8 cellular contexts compared by ENCODE assay signal in the genomic region with DNA sequence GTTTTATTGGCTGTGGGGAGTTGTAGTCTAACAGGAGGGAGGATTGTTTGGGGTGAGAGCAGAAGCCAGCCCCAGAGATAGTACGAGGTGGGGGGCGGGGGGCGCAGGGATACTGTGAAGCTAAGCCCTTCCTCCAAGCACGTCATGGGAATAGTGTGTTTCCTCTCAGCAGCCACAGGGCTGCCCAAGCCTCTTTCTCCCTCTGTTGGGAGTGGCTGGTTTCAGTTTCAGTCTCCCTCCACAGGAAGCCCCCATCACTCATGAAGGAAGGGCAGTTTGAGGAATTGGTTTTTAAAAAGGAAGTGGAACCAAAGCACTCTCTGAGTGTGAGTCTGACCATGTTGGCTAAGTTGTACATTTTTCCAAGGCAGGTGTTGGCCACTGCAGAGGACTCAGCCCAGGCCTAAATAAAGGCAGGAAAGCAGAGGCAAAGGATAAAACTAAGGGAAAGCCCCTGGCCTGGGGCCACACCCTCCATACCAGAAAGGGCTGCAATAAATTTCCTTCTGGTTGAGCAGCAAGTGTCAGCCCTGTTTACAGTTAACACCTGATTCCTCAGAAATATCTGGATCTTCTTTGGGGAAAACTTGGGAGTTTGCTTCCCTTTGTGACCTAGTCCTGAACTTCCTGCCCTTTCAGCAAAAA. TPM values are rescaled to one million over a fixed set of nuclear protein-coding genes. Genes with fewer than 3 reads are reported as not detected.
A peak's percentile ranks its signal among the peaks of the same experiment; 100 is the strongest.
DNase-seq lines count a peak whose midpoint lies in the region; ATAC-seq and TF ChIP-seq lines count a peak whose summit lies in the region.

No MANE protein-coding gene starts in this region.

- peak overlapping the region; percentile 76 for H3K4me3 Mint-ChIP-seq in activated naive CD8-positive, alpha-beta T cell

- intact Hi-C loops in left cardiac atrium (cut with DNase I): loop anchor here in 1 of 2 donors (10.0 kb wide), 1 partner anchor 186 kb away; no protein-coding TSS in a partner anchor

- H3K27ac ChIP-seq in Peyer's patch (peak overlapping the region; percentile 54 to 73 (median 60)), skeletal muscle tissue (ENCODE audit: low read depth, low read length) (peak overlapping the region; percentile 63)

- no peaks in the 10 kb centered on the region for H3K9me3 ChIP-seq in Peyer's patch
- H3K9me3 ChIP-seq in skeletal muscle tissue (ENCODE audit: control insufficient read depth in 3 of 3, low read length in 3 of 3): no peaks in the 10 kb centered on the region

- H3K36me3 ChIP-seq in Peyer's patch: peaks cover 0 to 16% (median 0%) of the 10 kb centered on the region in 3 donors
- peaks cover 16 to 27% (median 24%) of the 10 kb centered on the region in 3 donors for H3K36me3 ChIP-seq in skeletal muscle tissue (ENCODE audit: control insufficient read depth in 3 of 3, insufficient read depth in 3 of 3, low read length in 3 of 3)

- DNase-seq in GM12865 (ENCODE audit: low read depth): peak; percentile 84
- peak in 2 of 3 donors; percentile 75 to 86 for DNase-seq in Peyer's patch
- peak; percentile 74 for DNase-seq in left cardiac atrium

- H3K4me3 ChIP-seq in GM12865 (ENCODE audit: low read depth, low read length) (peak overlapping the region; percentile 15), Peyer's patch (no peak overlapping the region), skeletal muscle tissue (ENCODE audit: low read length in 3 of 3) (no peak overlapping the region)

- H3K27me3 ChIP-seq in Peyer's patch: no peaks in the 10 kb centered on the region
- no peaks in the 10 kb centered on the region for H3K27me3 ChIP-seq in skeletal muscle tissue (ENCODE audit: control insufficient read depth in 3 of 3, insufficient read depth in 3 of 3, low read length in 3 of 3)

- peak overlapping the region; percentile 94 for H3K27ac Mint-ChIP-seq in activated naive CD8-positive, alpha-beta T cell

- no peak for TF ChIP-seq POLR2A in Peyer's patch (IDR thresholded peaks at IDR 0.05)

- peaks cover 5% of the 10 kb centered on the region for H3K36me3 Mint-ChIP-seq in activated naive CD8-positive, alpha-beta T cell

- peaks cover 70% of the 10 kb centered on the region for H3K4me1 Mint-ChIP-seq in activated naive CD8-positive, alpha-beta T cell (ENCODE audit: low read depth)

- TF ChIP-seq CTCF in GM12865 (IDR thresholded peaks at IDR 0.05; ENCODE audit: insufficient read depth, low read depth, low read length, missing control alignments) (no peak), Peyer's patch (IDR thresholded peaks at IDR 0.05) (peak in 2 of 6 experiments; percentile 16 to 20)

- H3K9ac ChIP-seq in skeletal muscle tissue (ENCODE audit: low read depth in 1 of 3, low read length in 3 of 3): peak overlapping the region in 1 of 3 donors; percentile 45

- H3K4me1 ChIP-seq in Peyer's patch (peaks cover 3 to 60% (median 38%) of the 10 kb centered on the region in 4 donors), skeletal muscle tissue (ENCODE audit: control insufficient read depth in 3 of 3, insufficient read depth in 3 of 3, low read length in 3 of 3) (peaks cover 35 to 66% (median 44%) of the 10 kb centered on the region in 3 donors)

- peak; percentile 46 for ATAC-seq in HG02852 (IDR thresholded peaks at IDR 0.05; ENCODE audit: unreplicated experiment)
- peak; percentile 20 to 35 for ATAC-seq in left cardiac atrium
- no peak for ATAC-seq in GM18519 (IDR thresholded peaks at IDR 0.05; ENCODE audit: low FRiP score, unreplicated experiment)
- no peak for ATAC-seq in HG02571 (IDR thresholded peaks at IDR 0.05; ENCODE audit: unreplicated experiment)

- H3K9me3 Mint-ChIP-seq in activated naive CD8-positive, alpha-beta T cell (ENCODE audit: low read depth): no peaks in the 10 kb centered on the region

- H3K27me3 Mint-ChIP-seq in activated naive CD8-positive, alpha-beta T cell: no peaks in the 10 kb centered on the region

RNA-seq across cellular contexts. Expression of a gene that starts 3.2 kb away (rescaled TPM):
- total RNA-seq in Peyer's patch (10 to 100 TPM; 37.0 to 58.6 (median 46.3) TPM), left cardiac atrium (10 to 100 TPM; 18.8 to 20.1 TPM), skeletal muscle tissue (12.0 TPM)

RNA-seq across cellular contexts. Expression of a gene that starts 3.2 kb away (rescaled TPM):
- total RNA-seq in Peyer's patch (100 to 1,000 TPM in 3 of 4 donors, 10 to 100 TPM in 1; 55.3 to 215 (median 132) TPM), left cardiac atrium (10 to 100 TPM; 52.6 to 64.0 TPM), skeletal muscle tissue (39.1 TPM)

RNA-seq across cellular contexts. Expression of a gene that starts 11.3 kb away (rescaled TPM):
- total RNA-seq in Peyer's patch (10 to 100 TPM in 3 of 4 donors, 1 to 10 TPM in 1; 6.8 to 25.8 (median 18.5) TPM), left cardiac atrium (1 to 10 TPM; 2.8 to 3.4 TPM), skeletal muscle tissue (5.7 TPM)

RNA-seq across cellular contexts. Expression of a gene that starts 51.1 kb away (rescaled TPM):
- total RNA-seq in Peyer's patch: 100 to 1,000 TPM; 193 to 321 (median 268) TPM
- 10 to 100 TPM; 76.4 to 77.7 TPM for total RNA-seq in left cardiac atrium
- total RNA-seq in skeletal muscle tissue: 124 TPM

RNA-seq across cellular contexts. Expression of a gene that starts 57.4 kb away (rescaled TPM):
- total RNA-seq in Peyer's patch (10 to 100 TPM; 19.4 to 41.0 (median 23.3) TPM), left cardiac atrium (1 to 10 TPM; 3.7 to 4.7 TPM), skeletal muscle tissue (12.5 TPM)

Comparison
In these comparisons a context has a peak if more than half of its experiments do, and no peak if none do; other contexts are left out.
1. ATAC-seq: peak in HG02852 (single experiment) and left cardiac atrium (2 of 2); none in GM18519 (single experiment) and HG02571 (single experiment).
2. Peak in every context shown above with its lines, with median percentiles within 50 percentile points of each other: DNase-seq.